Comparison of ENCODE assay signal across 24 cellular contexts in genomic region chr18:22273101-22274039, GRCh38.
DNase-seq lines count a peak whose midpoint lies in the region; ATAC-seq, FAIRE-seq and TF ChIP-seq lines count a peak whose summit lies in the region.
"Had no signal": no experiment of that assay in that cellular context is flagged by ENCODE, and none has a peak within 500 bp of the region (broad histone marks: within the 10 kb centered on the region; RNA-seq: fewer than 3 reads in every experiment).

No MANE protein-coding gene starts in this region.

- TF ChIP-seq RAD21 in K562 (CRISPR knock-in tag; conservative IDR thresholded peaks at IDR 0.05 in 1 of 2, IDR thresholded peaks at IDR 0.05 in 1 of 2): no peak

- DNase-seq in DMS 273 (lab: John Stamatoyannopoulos, UW; ENCODE audit: unreplicated experiment): peak; percentile 2
- no peak for DNase-seq in DMS 273 treated with DMSO at 0.1 percent for 48 hours (lab: John Stamatoyannopoulos, UW)
- peak; percentile 2 for DNase-seq in GM10248 (ENCODE audit: extremely low spot score)
- DNase-seq in K562 (ENCODE audit: extremely low read depth in 1 of 4, low spot score in 3 of 4): no peak
- DNase-seq in effector memory CD8-positive, alpha-beta T cell: no peak
- DNase-seq in NCI-H1930 (lab: John Stamatoyannopoulos, UW): no peak
- DNase-seq: AML-193; Caco-2; Calu3; CD4-positive, alpha-beta T cell; CD8-positive, alpha-beta T cell; DMS79 treated with DMSO at 0.1 percent for 48 hours; GF-D8 had no signal

- TF ChIP-seq POLR2A in K562 (conservative IDR thresholded peaks at IDR 0.05): no peak

- FAIRE-seq in K562 (lab: Jason Lieb, UNC): no peak
- FAIRE-seq: A549, D721Med, G401.6, GM12878, GM12892, GM18507 had no signal

- H3K9me1 ChIP-seq in K562 (ENCODE audit: control insufficient read depth, insufficient read depth, low read length): no peaks in the 10 kb centered on the region

- CTCF ChIA-PET in GM10248 (lab: Yijun Ruan, JAX): no interaction called here
- CTCF ChIA-PET in K562 (lab: Yijun Ruan, JAX; ENCODE audit: low intra/inter-chr PET ratio): no interaction called here

- no peak for TF ChIP-seq CTCF in GM10248 (IDR thresholded peaks at IDR 0.05; ENCODE audit: control extremely low read depth, extremely low read depth, low read depth, missing control alignments)
- no peak for TF ChIP-seq CTCF in K562 (IDR thresholded peaks at IDR 0.05 in 2 of 3, conservative IDR thresholded peaks at IDR 0.05 in 1 of 3; ENCODE audit: insufficient read depth in 2 of 3, low read depth in 1 of 3, low read length in 3 of 3)

- peaks cover 4 to 5% of the 10 kb centered on the region in 2 donors for H3K4me1 Mint-ChIP-seq in effector memory CD8-positive, alpha-beta T cell (ENCODE audit: low read depth in 2 of 2)
- no peaks in the 10 kb centered on the region for H3K4me1 Mint-ChIP-seq in activated T-helper 17 cell treated with anti-CD3 and anti-CD28 coated beads, Interleukin-2, amount 50 U/mL, for 72 hours
- H3K4me1 Mint-ChIP-seq: B cell had no signal

- no peak overlapping the region for H2AFZ ChIP-seq in K562 (ENCODE audit: low read depth, low read length)

- H3K4me3 Mint-ChIP-seq in effector memory CD8-positive, alpha-beta T cell: no peak overlapping the region
- no peak overlapping the region for H3K4me3 Mint-ChIP-seq in activated T-helper 17 cell treated with anti-CD3 and anti-CD28 coated beads, Interleukin-2, amount 50 U/mL, for 72 hours
- H3K4me3 Mint-ChIP-seq: B cell; CD4-positive, alpha-beta T cell; CD8-positive, alpha-beta T cell had no signal

- no TSS peak for BruUV-seq in K562 (replicated peaks; lab: Mats Ljungman, UMichigan)

- H3K27me3 ChIP-seq in K562 (ENCODE audit: control insufficient read depth in 2 of 2, insufficient read depth in 2 of 2, low read length in 2 of 2): peaks cover 5 to 11% of the 10 kb centered on the region in 2 experiments; a peak in 3 of 5 replicates
- H3K27me3 ChIP-seq: BLaER1 treated with 17β-estradiol and CSF1 and Interleukin-3, amounts not matched to agents 10 nM and 100 nM had no signal

- H3K4me1 ChIP-seq in K562 (replicated peaks in 1 of 2; ENCODE audit: control insufficient read depth in 2 of 2, insufficient read depth in 2 of 2, low read length in 2 of 2): no peaks in the 10 kb centered on the region
- H3K4me1 ChIP-seq: A549; BLaER1 treated with 17β-estradiol and CSF1 and Interleukin-3, amounts not matched to agents 10 nM and 100 nM; Caco-2 had no signal

- H3K27me3 Mint-ChIP-seq in effector memory CD8-positive, alpha-beta T cell: peaks cover 12 to 28% of the 10 kb centered on the region in 2 donors
- no peaks in the 10 kb centered on the region for H3K27me3 Mint-ChIP-seq in activated T-helper 17 cell treated with anti-CD3 and anti-CD28 coated beads, Interleukin-2, amount 50 U/mL, for 72 hours
- H3K27me3 Mint-ChIP-seq: CD4-positive, alpha-beta T cell had no signal

- no peaks in the 10 kb centered on the region for H3K36me3 Mint-ChIP-seq in effector memory CD8-positive, alpha-beta T cell (ENCODE audit: insufficient read depth)
- no peaks in the 10 kb centered on the region for H3K36me3 Mint-ChIP-seq in activated T-helper 17 cell treated with anti-CD3 and anti-CD28 coated beads, Interleukin-2, amount 50 U/mL, for 72 hours (ENCODE audit: low read depth)
- H3K36me3 Mint-ChIP-seq: CD8-positive, alpha-beta T cell had no signal

- ATAC-seq in K562: no peak
- no peak for ATAC-seq in effector memory CD8-positive, alpha-beta T cell (replicated peaks)
- no peak for ATAC-seq in activated T-helper 17 cell treated with anti-CD3 and anti-CD28 coated beads, Interleukin-2, amount 50 U/mL, for 72 hours (replicated peaks)
- ATAC-seq: A549; CD8-positive, alpha-beta T cell; GM12878 had no signal

- H3K27ac Mint-ChIP-seq in effector memory CD8-positive, alpha-beta T cell: peak overlapping the region; percentile 60 to 88
- no peak overlapping the region for H3K27ac Mint-ChIP-seq in activated T-helper 17 cell treated with anti-CD3 and anti-CD28 coated beads, Interleukin-2, amount 50 U/mL, for 72 hours
- H3K27ac Mint-ChIP-seq: B cell; CD4-positive, alpha-beta T cell; CD8-positive, alpha-beta T cell had no signal

- H3K4me2 ChIP-seq in K562 (ENCODE audit: insufficient read depth, low read length): no peak overlapping the region
- H3K4me2 ChIP-seq: A549; BLaER1 treated with 17β-estradiol and CSF1 and Interleukin-3, amounts not matched to agents 10 nM and 100 nM had no signal

- no peak for TF ChIP-seq EP300 in K562 (IDR thresholded peaks at IDR 0.05; ENCODE audit: low read length)

- no peak overlapping the region for H3K4me3 ChIP-seq in K562
- H3K4me3 ChIP-seq: A549; BLaER1 treated with 17β-estradiol and CSF1 and Interleukin-3, amounts not matched to agents 10 nM and 100 nM; GM12878 had no signal

- peaks cover 2 to 6% of the 10 kb centered on the region in 2 donors for H3K9me3 Mint-ChIP-seq in effector memory CD8-positive, alpha-beta T cell
- H3K9me3 Mint-ChIP-seq in activated T-helper 17 cell treated with anti-CD3 and anti-CD28 coated beads, Interleukin-2, amount 50 U/mL, for 72 hours: no peaks in the 10 kb centered on the region
- H3K9me3 Mint-ChIP-seq: CD8-positive, alpha-beta T cell had no signal

- no peaks in the 10 kb centered on the region for H3K9me3 ChIP-seq in K562 (replicated peaks; ENCODE audit: control insufficient read depth, insufficient read depth, low read depth, low read length)
- H3K9me3 ChIP-seq: A549; BLaER1 treated with 17β-estradiol and CSF1 and Interleukin-3, amounts not matched to agents 10 nM and 100 nM; Caco-2 had no signal

- H3K36me3 ChIP-seq in K562 (ENCODE audit: control insufficient read depth, insufficient read depth, low read length): no peaks in the 10 kb centered on the region
- H3K36me3 ChIP-seq: BLaER1 treated with 17β-estradiol and CSF1 and Interleukin-3, amounts not matched to agents 10 nM and 100 nM had no signal

- no peak overlapping the region for H3K27ac ChIP-seq in K562 (ENCODE audit: extremely low read depth, low read depth, low read length)
- H3K27ac ChIP-seq: 22Rv1; A549; BLaER1 treated with 17β-estradiol and CSF1 and Interleukin-3, amounts not matched to agents 10 nM and 100 nM; C4-2B had no signal

- no peak overlapping the region for H3K9ac ChIP-seq in K562 (ENCODE audit: insufficient read depth in 1 of 2, low read depth in 2 of 2, low read length in 2 of 2)
- H3K9ac ChIP-seq: BLaER1 treated with 17β-estradiol and CSF1 and Interleukin-3, amounts not matched to agents 10 nM and 100 nM had no signal

- in situ Hi-C loops in K562 (cut with MboI): no loop called here

- H4K20me1 ChIP-seq in K562 (replicated peaks; ENCODE audit: control insufficient read depth, insufficient read depth, low read length): no peaks in the 10 kb centered on the region
- H4K20me1 ChIP-seq: BLaER1 treated with 17β-estradiol and CSF1 and Interleukin-3, amounts not matched to agents 10 nM and 100 nM had no signal

- intact Hi-C loops in K562 (cut with micrococcal nuclease): loop anchor here (10.0 kb wide), 1 partner anchor 59 kb away; no protein-coding TSS in a partner anchor

- WGBS in K562 (ENCODE audit: insufficient coverage, low coverage, missing lambda C conversion rate): 2% methylated on average over 3 of the region's 5 CpGs

- POLR2A ChIA-PET in GM10248 (lab: Yijun Ruan, JAX): no interaction called here
- POLR2A ChIA-PET in K562 (lab: Yijun Ruan, JAX): interaction anchor here (0.7 to 1.3 kb wide), 2 partner anchors 9 to 109 kb away, joined by 3 to 7 read pairs; no protein-coding TSS in a partner anchor

- H3K79me2 ChIP-seq in K562 (ENCODE audit: control insufficient read depth, insufficient read depth, low read length): no peaks in the 10 kb centered on the region

TF ChIP-seq in K562, 482 proteins besides CTCF, POLR2A, EP300 and RAD21:
- TF ChIP-seq ZNF277 (CRISPR knock-in tag; IDR thresholded peaks at IDR 0.05; ENCODE audit: borderline replicate concordance): no peak
- TF ChIP-seq ZNF263 (CRISPR knock-in tag; IDR thresholded peaks at IDR 0.05; ENCODE audit: borderline replicate concordance): peak; percentile 94
- TF ChIP-seq PCBP2 (IDR thresholded peaks at IDR 0.05; ENCODE audit: low read depth, low read length, poor library complexity, severe bottlenecking): peak; percentile 70
- TF ChIP-seq ZNF12 (CRISPR knock-in tag; IDR thresholded peaks at IDR 0.05): 0 out of 2 replicates have a peak, but pooled peaks have one; percentile 31
- TF ChIP-seq PCBP1 (IDR thresholded peaks at IDR 0.05; ENCODE audit: low read depth, low read length, poor library complexity, severe bottlenecking): peak; percentile 81
TF ChIP-seq in K562: peak in this region for 4.

Comparison
In these comparisons a context has a peak if more than half of its experiments do, and no peak if none do; other contexts are left out.
1. DNase-seq: peak in DMS 273 (single experiment) and GM10248 (single experiment); none in DMS 273 treated with DMSO at 0.1 percent for 48 hours (single experiment), K562 (0 of 4), effector memory CD8-positive, alpha-beta T cell (0 of 3) and NCI-H1930 (0 of 2).